In the genomic region with DNA sequence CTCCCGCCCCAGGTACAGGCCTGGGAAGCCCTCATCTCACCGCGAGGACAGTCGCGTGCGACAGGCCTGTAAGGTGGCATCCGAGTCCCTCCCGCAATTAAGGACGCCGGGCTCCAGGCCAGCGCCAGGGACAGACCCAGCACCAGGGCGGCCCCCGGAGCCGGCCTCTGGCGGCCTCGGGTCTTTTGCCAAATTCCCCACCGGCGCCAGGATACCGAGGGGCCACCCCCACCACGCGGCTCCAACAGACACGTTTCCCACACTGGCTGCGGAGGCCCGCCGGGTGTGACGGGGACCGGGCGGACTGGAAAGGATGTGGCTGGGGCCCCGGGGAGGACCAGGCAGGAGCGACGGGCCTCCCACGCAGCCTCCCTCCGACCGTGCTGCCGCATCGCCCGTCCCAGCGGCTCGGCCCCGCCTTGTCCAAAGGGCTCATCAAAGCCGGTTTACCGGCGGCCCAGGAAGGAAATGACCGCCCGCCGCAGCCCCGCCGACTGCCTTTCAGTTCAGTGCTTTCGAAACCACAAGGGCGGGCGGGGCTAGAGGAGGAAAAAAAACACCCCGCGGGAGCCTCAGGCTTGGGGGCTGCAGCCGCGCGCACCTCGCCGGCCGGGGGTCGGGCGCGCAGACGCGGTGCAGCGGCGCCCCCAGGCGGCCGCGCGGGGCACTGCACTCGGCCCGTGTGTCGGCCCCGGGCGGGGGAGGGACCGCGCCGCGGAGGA, we compare ENCODE assay signal across 1 cellular context.
TF ChIP-seq lines count a peak whose summit lies in the region.

No MANE protein-coding gene starts in this region.

TF ChIP-seq in K562, 482 proteins besides CTCF, POLR2A, EP300 and RAD21 (continued from another document and continues in another):
- TF ChIP-seq, protein P1, sequence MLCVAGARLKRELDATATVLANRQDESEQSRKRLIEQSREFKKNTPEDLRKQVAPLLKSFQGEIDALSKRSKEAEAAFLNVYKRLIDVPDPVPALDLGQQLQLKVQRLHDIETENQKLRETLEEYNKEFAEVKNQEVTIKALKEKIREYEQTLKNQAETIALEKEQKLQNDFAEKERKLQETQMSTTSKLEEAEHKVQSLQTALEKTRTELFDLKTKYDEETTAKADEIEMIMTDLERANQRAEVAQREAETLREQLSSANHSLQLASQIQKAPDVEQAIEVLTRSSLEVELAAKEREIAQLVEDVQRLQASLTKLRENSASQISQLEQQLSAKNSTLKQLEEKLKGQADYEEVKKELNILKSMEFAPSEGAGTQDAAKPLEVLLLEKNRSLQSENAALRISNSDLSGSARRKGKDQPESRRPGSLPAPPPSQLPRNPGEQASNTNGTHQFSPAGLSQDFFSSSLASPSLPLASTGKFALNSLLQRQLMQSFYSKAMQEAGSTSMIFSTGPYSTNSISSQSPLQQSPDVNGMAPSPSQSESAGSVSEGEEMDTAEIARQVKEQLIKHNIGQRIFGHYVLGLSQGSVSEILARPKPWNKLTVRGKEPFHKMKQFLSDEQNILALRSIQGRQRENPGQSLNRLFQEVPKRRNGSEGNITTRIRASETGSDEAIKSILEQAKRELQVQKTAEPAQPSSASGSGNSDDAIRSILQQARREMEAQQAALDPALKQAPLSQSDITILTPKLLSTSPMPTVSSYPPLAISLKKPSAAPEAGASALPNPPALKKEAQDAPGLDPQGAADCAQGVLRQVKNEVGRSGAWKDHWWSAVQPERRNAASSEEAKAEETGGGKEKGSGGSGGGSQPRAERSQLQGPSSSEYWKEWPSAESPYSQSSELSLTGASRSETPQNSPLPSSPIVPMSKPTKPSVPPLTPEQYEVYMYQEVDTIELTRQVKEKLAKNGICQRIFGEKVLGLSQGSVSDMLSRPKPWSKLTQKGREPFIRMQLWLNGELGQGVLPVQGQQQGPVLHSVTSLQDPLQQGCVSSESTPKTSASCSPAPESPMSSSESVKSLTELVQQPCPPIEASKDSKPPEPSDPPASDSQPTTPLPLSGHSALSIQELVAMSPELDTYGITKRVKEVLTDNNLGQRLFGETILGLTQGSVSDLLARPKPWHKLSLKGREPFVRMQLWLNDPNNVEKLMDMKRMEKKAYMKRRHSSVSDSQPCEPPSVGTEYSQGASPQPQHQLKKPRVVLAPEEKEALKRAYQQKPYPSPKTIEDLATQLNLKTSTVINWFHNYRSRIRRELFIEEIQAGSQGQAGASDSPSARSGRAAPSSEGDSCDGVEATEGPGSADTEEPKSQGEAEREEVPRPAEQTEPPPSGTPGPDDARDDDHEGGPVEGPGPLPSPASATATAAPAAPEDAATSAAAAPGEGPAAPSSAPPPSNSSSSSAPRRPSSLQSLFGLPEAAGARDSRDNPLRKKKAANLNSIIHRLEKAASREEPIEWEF (CRISPR knock-in tag; IDR thresholded peaks at IDR 0.05) = no peak
- peak; percentile 69 for TF ChIP-seq BHLHE40 (IDR thresholded peaks at IDR 0.05; ENCODE audit: low read length)
- peak; percentile 77 for TF ChIP-seq ETV1 (tag; conservative IDR thresholded peaks at IDR 0.05; ENCODE audit: low read depth)
- no peak for TF ChIP-seq HNRNPLL (IDR thresholded peaks at IDR 0.05; ENCODE audit: low read depth, low read length, poor library complexity, severe bottlenecking)
- TF ChIP-seq SMARCC2 (IDR thresholded peaks at IDR 0.05; ENCODE audit: low read depth) = no peak
- TF ChIP-seq, protein P2, sequence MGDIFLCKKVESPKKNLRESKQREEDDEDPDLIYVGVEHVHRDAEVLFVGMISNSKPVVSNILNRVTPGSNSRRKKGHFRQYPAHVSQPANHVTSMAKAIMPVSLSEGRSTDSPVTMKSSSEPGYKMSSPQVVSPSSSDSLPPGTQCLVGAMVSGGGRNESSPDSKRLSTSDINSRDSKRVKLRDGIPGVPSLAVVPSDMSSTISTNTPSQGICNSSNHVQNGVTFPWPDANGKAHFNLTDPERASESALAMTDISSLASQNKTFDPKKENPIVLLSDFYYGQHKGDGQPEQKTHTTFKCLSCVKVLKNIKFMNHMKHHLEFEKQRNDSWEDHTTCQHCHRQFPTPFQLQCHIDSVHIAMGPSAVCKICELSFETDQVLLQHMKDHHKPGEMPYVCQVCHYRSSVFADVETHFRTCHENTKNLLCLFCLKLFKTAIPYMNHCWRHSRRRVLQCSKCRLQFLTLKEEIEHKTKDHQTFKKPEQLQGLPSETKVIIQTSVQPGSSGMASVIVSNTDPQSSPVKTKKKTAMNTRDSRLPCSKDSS (IDR thresholded peaks at IDR 0.05; ENCODE audit: low read depth, partially characterized antibody) = no peak
- TF ChIP-seq, protein P3, sequence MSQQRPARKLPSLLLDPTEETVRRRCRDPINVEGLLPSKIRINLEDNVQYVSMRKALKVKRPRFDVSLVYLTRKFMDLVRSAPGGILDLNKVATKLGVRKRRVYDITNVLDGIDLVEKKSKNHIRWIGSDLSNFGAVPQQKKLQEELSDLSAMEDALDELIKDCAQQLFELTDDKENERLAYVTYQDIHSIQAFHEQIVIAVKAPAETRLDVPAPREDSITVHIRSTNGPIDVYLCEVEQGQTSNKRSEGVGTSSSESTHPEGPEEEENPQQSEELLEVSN (IDR thresholded peaks at IDR 0.05; ENCODE audit: borderline replicate concordance in 1 of 2, extremely low read depth in 1 of 2, insufficient read depth in 1 of 2, insufficient read length in 1 of 2, low read depth in 1 of 2, low read length in 1 of 2, poor library complexity in 1 of 2, severe bottlenecking in 1 of 2) = peak; percentile 56 to 61
- TF ChIP-seq GTF2F1 (IDR thresholded peaks at IDR 0.05; ENCODE audit: low read depth, low read length) = no peak
- TF ChIP-seq ZNF696 (CRISPR knock-in tag; conservative IDR thresholded peaks at IDR 0.05) = no peak
- TF ChIP-seq ZNF121 (CRISPR knock-in tag; conservative IDR thresholded peaks at IDR 0.05) = no peak
- no peak for TF ChIP-seq BCL6 (CRISPR knock-in tag; IDR thresholded peaks at IDR 0.05)
- no peak for TF ChIP-seq STAT5B (CRISPR knock-in tag; IDR thresholded peaks at IDR 0.05)
- no peak for TF ChIP-seq SNRNP70 (optimal IDR thresholded peaks at IDR 0.05; ENCODE audit: low read depth, low read length)
- no peak for TF ChIP-seq SPI1 (IDR thresholded peaks at IDR 0.05; ENCODE audit: borderline replicate concordance, low read depth, low read length)
- no peak for TF ChIP-seq PPARD (CRISPR knock-in tag; IDR thresholded peaks at IDR 0.05)
- no peak for TF ChIP-seq RAD51 (IDR thresholded peaks at IDR 0.05; ENCODE audit: borderline replicate concordance, low read depth)
- 0 out of 2 replicates have a peak, but pooled peaks have one; percentile 37 for TF ChIP-seq ZFPM2 (CRISPR knock-in tag; IDR thresholded peaks at IDR 0.05)
- no peak for TF ChIP-seq NCOA2 (IDR thresholded peaks at IDR 0.05; ENCODE audit: partially characterized antibody in 2 of 2)
- TF ChIP-seq NCOA1 (IDR thresholded peaks at IDR 0.05; ENCODE audit: low read depth) = no peak
- TF ChIP-seq, protein P4, sequence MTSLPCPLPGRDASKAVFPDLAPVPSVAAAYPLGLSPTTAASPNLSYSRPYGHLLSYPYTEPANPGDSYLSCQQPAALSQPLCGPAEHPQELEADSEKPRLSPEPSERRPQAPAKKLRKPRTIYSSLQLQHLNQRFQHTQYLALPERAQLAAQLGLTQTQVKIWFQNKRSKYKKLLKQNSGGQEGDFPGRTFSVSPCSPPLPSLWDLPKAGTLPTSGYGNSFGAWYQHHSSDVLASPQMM (CRISPR knock-in tag; IDR thresholded peaks at IDR 0.05) = no peak
- no peak for TF ChIP-seq SETDB1 (IDR thresholded peaks at IDR 0.05; ENCODE audit: low read length)
- TF ChIP-seq SMARCB1 (IDR thresholded peaks at IDR 0.05; ENCODE audit: insufficient read length, low read depth) = no peak
- no peak for TF ChIP-seq FOXJ2 (tag; IDR thresholded peaks at IDR 0.05)
- TF ChIP-seq, protein P5, sequence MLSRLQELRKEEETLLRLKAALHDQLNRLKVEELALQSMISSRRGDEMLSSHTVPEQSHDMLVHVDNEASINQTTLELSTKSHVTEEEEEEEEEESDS (CRISPR knock-in tag; IDR thresholded peaks at IDR 0.05) = no peak
- TF ChIP-seq U2AF1 (optimal IDR thresholded peaks at IDR 0.05; ENCODE audit: low read depth, low read length) = peak; percentile 45
- TF ChIP-seq ZFP30 (CRISPR knock-in tag; IDR thresholded peaks at IDR 0.05; ENCODE audit: borderline replicate concordance) = no peak
- no peak for TF ChIP-seq EHMT2 (IDR thresholded peaks at IDR 0.05)
- TF ChIP-seq, protein P6, sequence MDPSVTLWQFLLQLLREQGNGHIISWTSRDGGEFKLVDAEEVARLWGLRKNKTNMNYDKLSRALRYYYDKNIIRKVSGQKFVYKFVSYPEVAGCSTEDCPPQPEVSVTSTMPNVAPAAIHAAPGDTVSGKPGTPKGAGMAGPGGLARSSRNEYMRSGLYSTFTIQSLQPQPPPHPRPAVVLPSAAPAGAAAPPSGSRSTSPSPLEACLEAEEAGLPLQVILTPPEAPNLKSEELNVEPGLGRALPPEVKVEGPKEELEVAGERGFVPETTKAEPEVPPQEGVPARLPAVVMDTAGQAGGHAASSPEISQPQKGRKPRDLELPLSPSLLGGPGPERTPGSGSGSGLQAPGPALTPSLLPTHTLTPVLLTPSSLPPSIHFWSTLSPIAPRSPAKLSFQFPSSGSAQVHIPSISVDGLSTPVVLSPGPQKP (CRISPR knock-in tag; IDR thresholded peaks at IDR 0.05) = no peak
- TF ChIP-seq, protein P7, sequence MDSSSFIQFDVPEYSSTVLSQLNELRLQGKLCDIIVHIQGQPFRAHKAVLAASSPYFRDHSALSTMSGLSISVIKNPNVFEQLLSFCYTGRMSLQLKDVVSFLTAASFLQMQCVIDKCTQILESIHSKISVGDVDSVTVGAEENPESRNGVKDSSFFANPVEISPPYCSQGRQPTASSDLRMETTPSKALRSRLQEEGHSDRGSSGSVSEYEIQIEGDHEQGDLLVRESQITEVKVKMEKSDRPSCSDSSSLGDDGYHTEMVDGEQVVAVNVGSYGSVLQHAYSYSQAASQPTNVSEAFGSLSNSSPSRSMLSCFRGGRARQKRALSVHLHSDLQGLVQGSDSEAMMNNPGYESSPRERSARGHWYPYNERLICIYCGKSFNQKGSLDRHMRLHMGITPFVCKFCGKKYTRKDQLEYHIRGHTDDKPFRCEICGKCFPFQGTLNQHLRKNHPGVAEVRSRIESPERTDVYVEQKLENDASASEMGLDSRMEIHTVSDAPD (CRISPR knock-in tag; IDR thresholded peaks at IDR 0.05) = no peak
- TF ChIP-seq NFRKB (IDR thresholded peaks at IDR 0.05; ENCODE audit: low read depth) = peak; percentile 64; the same call in 1 of the 2 replicates
- no peak for TF ChIP-seq ZNF253 (CRISPR knock-in tag; conservative IDR thresholded peaks at IDR 0.05)
- no peak for TF ChIP-seq NCOA4 (IDR thresholded peaks at IDR 0.05; ENCODE audit: partially characterized antibody)
- TF ChIP-seq LEF1 (IDR thresholded peaks at IDR 0.05) = 0 out of 2 replicates have a peak, but pooled peaks have one; percentile 14
- TF ChIP-seq MTA3 (IDR thresholded peaks at IDR 0.05; ENCODE audit: borderline replicate concordance) = no peak; the same call in 1 of the 2 replicates
- no peak for TF ChIP-seq MTA2 (IDR thresholded peaks at IDR 0.05; ENCODE audit: low read depth)
- peak; percentile 96; the same call in 1 of the 2 replicates for TF ChIP-seq RNF2 (IDR thresholded peaks at IDR 0.05)
- TF ChIP-seq, protein P8, sequence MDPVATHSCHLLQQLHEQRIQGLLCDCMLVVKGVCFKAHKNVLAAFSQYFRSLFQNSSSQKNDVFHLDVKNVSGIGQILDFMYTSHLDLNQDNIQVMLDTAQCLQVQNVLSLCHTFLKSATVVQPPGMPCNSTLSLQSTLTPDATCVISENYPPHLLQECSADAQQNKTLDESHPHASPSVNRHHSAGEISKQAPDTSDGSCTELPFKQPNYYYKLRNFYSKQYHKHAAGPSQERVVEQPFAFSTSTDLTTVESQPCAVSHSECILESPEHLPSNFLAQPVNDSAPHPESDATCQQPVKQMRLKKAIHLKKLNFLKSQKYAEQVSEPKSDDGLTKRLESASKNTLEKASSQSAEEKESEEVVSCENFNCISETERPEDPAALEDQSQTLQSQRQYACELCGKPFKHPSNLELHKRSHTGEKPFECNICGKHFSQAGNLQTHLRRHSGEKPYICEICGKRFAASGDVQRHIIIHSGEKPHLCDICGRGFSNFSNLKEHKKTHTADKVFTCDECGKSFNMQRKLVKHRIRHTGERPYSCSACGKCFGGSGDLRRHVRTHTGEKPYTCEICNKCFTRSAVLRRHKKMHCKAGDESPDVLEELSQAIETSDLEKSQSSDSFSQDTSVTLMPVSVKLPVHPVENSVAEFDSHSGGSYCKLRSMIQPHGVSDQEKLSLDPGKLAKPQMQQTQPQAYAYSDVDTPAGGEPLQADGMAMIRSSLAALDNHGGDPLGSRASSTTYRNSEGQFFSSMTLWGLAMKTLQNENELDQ (CRISPR knock-in tag; IDR thresholded peaks at IDR 0.05; ENCODE audit: borderline replicate concordance) = no peak
- TF ChIP-seq MCM7 (IDR thresholded peaks at IDR 0.05) = no peak
- TF ChIP-seq NFIC (IDR thresholded peaks at IDR 0.05) = no peak; the same call in 1 of the 2 replicates
- no peak for TF ChIP-seq TRIM28 (IDR thresholded peaks at IDR 0.05)
- TF ChIP-seq KDM4B (IDR thresholded peaks at IDR 0.05; ENCODE audit: borderline replicate concordance in 2 of 2, low read depth in 1 of 2) = no peak
- TF ChIP-seq, protein P9, sequence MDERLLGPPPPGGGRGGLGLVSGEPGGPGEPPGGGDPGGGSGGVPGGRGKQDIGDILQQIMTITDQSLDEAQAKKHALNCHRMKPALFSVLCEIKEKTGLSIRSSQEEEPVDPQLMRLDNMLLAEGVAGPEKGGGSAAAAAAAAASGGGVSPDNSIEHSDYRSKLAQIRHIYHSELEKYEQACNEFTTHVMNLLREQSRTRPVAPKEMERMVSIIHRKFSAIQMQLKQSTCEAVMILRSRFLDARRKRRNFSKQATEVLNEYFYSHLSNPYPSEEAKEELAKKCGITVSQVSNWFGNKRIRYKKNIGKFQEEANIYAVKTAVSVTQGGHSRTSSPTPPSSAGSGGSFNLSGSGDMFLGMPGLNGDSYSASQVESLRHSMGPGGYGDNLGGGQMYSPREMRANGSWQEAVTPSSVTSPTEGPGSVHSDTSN (CRISPR knock-in tag; IDR thresholded peaks at IDR 0.05; ENCODE audit: low read depth) = no peak
- TF ChIP-seq, protein P9 (tag; conservative IDR thresholded peaks at IDR 0.05; ENCODE audit: low read depth) = no peak
- TF ChIP-seq CBX8 (IDR thresholded peaks at IDR 0.05; ENCODE audit: borderline replicate concordance, extremely low read depth, low read depth, low read length, poor library complexity, severe bottlenecking) = no peak
- TF ChIP-seq TCF7 (IDR thresholded peaks at IDR 0.05; ENCODE audit: borderline replicate concordance) = peak; percentile 74; the same call in 1 of the 2 replicates
